24 cellular contexts compared by ENCODE assay signal in the genomic region with DNA sequence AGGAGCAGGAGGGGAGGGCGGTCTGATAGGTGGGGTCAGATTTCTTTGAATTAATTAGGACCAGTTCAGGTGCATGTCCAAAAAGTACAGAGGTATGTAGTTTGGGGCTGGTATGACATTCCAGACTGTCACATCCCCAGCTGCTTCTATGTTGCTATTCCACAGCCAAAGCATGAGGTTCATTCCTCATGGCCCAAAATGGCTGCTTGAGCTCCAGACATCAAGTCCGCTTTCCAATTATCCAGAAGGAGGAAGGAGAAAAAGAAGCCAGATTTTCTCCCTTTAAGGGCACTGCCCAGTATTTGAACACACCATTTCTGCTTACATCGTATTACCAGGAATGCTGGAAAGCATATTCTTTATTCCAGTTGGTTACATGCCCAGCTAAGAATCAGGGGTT.
"Had no signal": no experiment of that assay in that cellular context is flagged by ENCODE, and none has a peak within 500 bp of the region (broad histone marks: within the 10 kb centered on the region; RNA-seq: fewer than 3 reads in every experiment).

No MANE protein-coding gene starts in this region.

- ATAC-seq: psoas muscle; right cardiac atrium; right lobe of liver; stimulated activated effector memory CD8-positive, alpha-beta T cell treated with anti-CD3 and anti-CD28 coated beads, Interleukin-12 subunit alpha, Interleukin-12 subunit beta, amount 100 ng/mL, for 72 hours had no signal

- H3K27me3 ChIP-seq: neural progenitor cell, ovary, right lobe of liver, thyroid gland, tibial nerve, upper lobe of left lung, vagina had no signal

- H3K27ac ChIP-seq: neural progenitor cell, ovary, parathyroid adenoma, psoas muscle, right lobe of liver, sigmoid colon, stomach, thoracic aorta, thyroid gland, tibial nerve, upper lobe of left lung, vagina had no signal

- H2AFZ ChIP-seq: neural progenitor cell, parathyroid adenoma had no signal

- FAIRE-seq: small intestine, urothelium cell line had no signal

- DNase-seq: occipital lobe; ovary; psoas muscle; right cardiac atrium; right lobe of liver; sigmoid colon; small intestine; stimulated activated CD4-positive, alpha-beta T cell treated with anti-CD3 and anti-CD28 coated beads, Interleukin-15, amount 100 ng/mL, for 24 hours; stimulated activated CD4-positive, alpha-beta T cell treated with anti-CD3 and anti-CD28 coated beads, Interleukin-2, amount 100 ng/mL, for 24 hours; stimulated activated CD4-positive, alpha-beta T cell treated with anti-CD3 and anti-CD28 coated beads, Interleukin-2, amount 100 ng/mL, for 48 hours; stimulated activated CD4-positive, alpha-beta T cell treated with anti-CD3 and anti-CD28 coated beads, Interleukin-4, amount 100 ng/mL, for 24 hours; stimulated activated naive B cell treated with anti-CD40 and anti-IgM and Interleukin-4, amounts not matched to agents 10 μg/mL and 1 μg/mL and 100 μg/mL, for 72 hours; stimulated activated naive CD4-positive, alpha-beta T cell treated with Interleukin-2 at 50 U/mL for 16 hours; stomach; thyroid gland; trophoblast cell; upper lobe of left lung had no signal

- H3K9me3 ChIP-seq: ovary, right lobe of liver, thyroid gland, vagina had no signal

- H3K36me3 ChIP-seq: neural progenitor cell, ovary, right lobe of liver, sigmoid colon, stomach, thoracic aorta, thyroid gland, tibial nerve, upper lobe of left lung, vagina had no signal

- H3K79me2 ChIP-seq: parathyroid adenoma had no signal

- H3K4me1 ChIP-seq: parathyroid adenoma, psoas muscle, right lobe of liver, sigmoid colon, stomach, tibial nerve, upper lobe of left lung, vagina had no signal

- H3K4me2 ChIP-seq: neural progenitor cell had no signal

- H3K9ac ChIP-seq: neural progenitor cell, parathyroid adenoma had no signal

- H3K4me3 ChIP-seq: neural progenitor cell, ovary, psoas muscle, right lobe of liver, sigmoid colon, stomach, thoracic aorta, thyroid gland, tibial nerve, upper lobe of left lung, vagina had no signal
